In the genomic region with DNA sequence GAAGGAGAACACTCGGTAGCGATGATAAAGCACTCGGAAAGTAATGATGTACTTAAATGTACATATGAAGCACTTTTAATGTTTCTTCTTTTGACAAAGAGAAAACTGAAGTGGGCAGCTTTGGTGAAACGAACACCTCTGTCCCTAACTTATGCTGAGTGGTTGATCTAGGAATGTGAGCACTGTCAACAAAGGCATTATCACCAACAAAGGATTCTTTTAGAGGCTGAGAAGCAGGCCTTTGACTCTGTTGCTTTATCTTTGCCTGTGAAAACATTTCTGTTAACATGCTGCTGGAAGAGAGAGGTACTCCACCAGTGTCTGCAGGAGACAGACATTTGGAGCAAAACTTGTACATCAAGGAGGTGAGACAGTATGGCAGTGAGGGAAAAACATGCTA, we compare ENCODE assay signal across 1 cellular context.
TF ChIP-seq lines count a peak whose summit lies in the region.

No MANE protein-coding gene starts in this region.

TF ChIP-seq in GM23338, 12 proteins besides CTCF, POLR2A, EP300 and RAD21 (continued from another document):
- TF ChIP-seq, protein P1, sequence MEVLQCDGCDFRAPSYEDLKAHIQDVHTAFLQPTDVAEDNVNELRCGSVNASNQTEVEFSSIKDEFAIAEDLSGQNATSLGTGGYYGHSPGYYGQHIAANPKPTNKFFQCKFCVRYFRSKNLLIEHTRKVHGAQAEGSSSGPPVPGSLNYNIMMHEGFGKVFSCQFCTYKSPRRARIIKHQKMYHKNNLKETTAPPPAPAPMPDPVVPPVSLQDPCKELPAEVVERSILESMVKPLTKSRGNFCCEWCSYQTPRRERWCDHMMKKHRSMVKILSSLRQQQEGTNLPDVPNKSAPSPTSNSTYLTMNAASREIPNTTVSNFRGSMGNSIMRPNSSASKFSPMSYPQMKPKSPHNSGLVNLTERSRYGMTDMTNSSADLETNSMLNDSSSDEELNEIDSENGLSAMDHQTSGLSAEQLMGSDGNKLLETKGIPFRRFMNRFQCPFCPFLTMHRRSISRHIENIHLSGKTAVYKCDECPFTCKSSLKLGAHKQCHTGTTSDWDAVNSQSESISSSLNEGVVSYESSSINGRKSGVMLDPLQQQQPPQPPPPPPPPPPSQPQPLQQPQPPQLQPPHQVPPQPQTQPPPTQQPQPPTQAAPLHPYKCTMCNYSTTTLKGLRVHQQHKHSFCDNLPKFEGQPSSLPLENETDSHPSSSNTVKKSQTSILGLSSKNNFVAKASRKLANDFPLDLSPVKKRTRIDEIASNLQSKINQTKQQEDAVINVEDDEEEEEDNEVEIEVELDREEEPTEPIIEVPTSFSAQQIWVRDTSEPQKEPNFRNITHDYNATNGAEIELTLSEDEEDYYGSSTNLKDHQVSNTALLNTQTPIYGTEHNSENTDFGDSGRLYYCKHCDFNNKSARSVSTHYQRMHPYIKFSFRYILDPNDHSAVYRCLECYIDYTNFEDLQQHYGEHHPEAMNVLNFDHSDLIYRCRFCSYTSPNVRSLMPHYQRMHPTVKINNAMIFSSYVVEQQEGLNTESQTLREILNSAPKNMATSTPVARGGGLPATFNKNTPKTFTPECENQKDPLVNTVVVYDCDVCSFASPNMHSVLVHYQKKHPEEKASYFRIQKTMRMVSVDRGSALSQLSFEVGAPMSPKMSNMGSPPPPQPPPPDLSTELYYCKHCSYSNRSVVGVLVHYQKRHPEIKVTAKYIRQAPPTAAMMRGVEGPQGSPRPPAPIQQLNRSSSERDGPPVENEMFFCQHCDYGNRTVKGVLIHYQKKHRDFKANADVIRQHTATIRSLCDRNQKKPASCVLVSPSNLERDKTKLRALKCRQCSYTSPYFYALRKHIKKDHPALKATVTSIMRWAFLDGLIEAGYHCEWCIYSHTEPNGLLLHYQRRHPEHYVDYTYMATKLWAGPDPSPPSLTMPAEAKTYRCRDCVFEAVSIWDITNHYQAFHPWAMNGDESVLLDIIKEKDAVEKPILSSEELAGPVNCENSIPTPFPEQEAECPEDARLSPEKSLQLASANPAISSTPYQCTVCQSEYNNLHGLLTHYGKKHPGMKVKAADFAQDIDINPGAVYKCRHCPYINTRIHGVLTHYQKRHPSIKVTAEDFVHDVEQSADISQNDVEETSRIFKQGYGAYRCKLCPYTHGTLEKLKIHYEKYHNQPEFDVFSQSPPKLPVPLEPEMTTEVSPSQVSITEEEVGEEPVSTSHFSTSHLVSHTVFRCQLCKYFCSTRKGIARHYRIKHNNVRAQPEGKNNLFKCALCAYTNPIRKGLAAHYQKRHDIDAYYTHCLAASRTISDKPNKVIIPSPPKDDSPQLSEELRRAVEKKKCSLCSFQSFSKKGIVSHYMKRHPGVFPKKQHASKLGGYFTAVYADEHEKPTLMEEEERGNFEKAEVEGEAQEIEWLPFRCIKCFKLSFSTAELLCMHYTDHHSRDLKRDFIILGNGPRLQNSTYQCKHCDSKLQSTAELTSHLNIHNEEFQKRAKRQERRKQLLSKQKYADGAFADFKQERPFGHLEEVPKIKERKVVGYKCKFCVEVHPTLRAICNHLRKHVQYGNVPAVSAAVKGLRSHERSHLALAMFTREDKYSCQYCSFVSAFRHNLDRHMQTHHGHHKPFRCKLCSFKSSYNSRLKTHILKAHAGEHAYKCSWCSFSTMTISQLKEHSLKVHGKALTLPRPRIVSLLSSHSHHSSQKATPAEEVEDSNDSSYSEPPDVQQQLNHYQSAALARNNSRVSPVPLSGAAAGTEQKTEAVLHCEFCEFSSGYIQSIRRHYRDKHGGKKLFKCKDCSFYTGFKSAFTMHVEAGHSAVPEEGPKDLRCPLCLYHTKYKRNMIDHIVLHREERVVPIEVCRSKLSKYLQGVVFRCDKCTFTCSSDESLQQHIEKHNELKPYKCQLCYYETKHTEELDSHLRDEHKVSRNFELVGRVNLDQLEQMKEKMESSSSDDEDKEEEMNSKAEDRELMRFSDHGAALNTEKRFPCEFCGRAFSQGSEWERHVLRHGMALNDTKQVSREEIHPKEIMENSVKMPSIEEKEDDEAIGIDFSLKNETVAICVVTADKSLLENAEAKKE (CRISPR knock-in tag; IDR thresholded peaks at IDR 0.05): no peak
